1 cellular context compared by ENCODE assay signal in genomic region chr11:126054412-126054811, GRCh38.
TF ChIP-seq lines count a peak whose summit lies in the region.

No MANE protein-coding gene starts in this region.

TF ChIP-seq in WTC11, 78 proteins besides CTCF, POLR2A, EP300 and RAD21 (continued from another document):
- TF ChIP-seq PREB (CRISPR knock-in tag; IDR thresholded peaks at IDR 0.05; ENCODE audit: borderline replicate concordance) = no peak
- no peak for TF ChIP-seq E2F1 (CRISPR knock-in tag; IDR thresholded peaks at IDR 0.05)
- no peak for TF ChIP-seq CREM (CRISPR knock-in tag; IDR thresholded peaks at IDR 0.05)
- TF ChIP-seq AFF4 (CRISPR knock-in tag; IDR thresholded peaks at IDR 0.05; ENCODE audit: borderline replicate concordance) = no peak
- TF ChIP-seq ZNF423 (CRISPR knock-in tag; IDR thresholded peaks at IDR 0.05) = no peak
- TF ChIP-seq MAX (CRISPR knock-in tag; IDR thresholded peaks at IDR 0.05) = no peak
- no peak for TF ChIP-seq HMGA2 (CRISPR knock-in tag; IDR thresholded peaks at IDR 0.05)
- TF ChIP-seq ATF1 (CRISPR knock-in tag; IDR thresholded peaks at IDR 0.05) = no peak
- no peak for TF ChIP-seq ZNF138 (CRISPR knock-in tag; conservative IDR thresholded peaks at IDR 0.05)
- no peak for TF ChIP-seq ERG (CRISPR knock-in tag; IDR thresholded peaks at IDR 0.05)
- TF ChIP-seq ZNF317 (CRISPR knock-in tag; IDR thresholded peaks at IDR 0.05; ENCODE audit: borderline replicate concordance, low read depth) = no peak
TF ChIP-seq in WTC11: peak in this region for 0.
